ENCODE assay signal across 20 cellular contexts in genomic region chr2:67165141-67165990, GRCh38.
"Had no signal": no experiment of that assay in that cellular context is flagged by ENCODE, and none has a peak within 500 bp of the region (broad histone marks: within the 10 kb centered on the region; RNA-seq: fewer than 3 reads in every experiment).

No MANE protein-coding gene starts in this region.

- H3K36me3 Mint-ChIP-seq: activated naive CD8-positive, alpha-beta T cell treated with anti-CD3 and anti-CD28 coated beads for 36 hours; naive B cell had no signal

- H3K4me3 Mint-ChIP-seq: activated B cell treated with CpG ODN at 0.5 μM for 24 hours; activated CD4-positive, alpha-beta memory T cell treated with anti-CD3 and anti-CD28 coated beads, Interleukin-2, amount 10 ng/mL, durations not matched to agents 7 days and 5 days; activated naive CD8-positive, alpha-beta T cell treated with anti-CD3 and anti-CD28 coated beads for 36 hours; activated T-helper 17 cell treated with anti-CD3 and anti-CD28 coated beads, Interleukin-2, amount 50 U/mL, for 72 hours; naive B cell had no signal

- H3K4me3 ChIP-seq: breast epithelium, coronary artery, gastroesophageal sphincter, heart left ventricle, left lung, mucosa of descending colon, right lobe of liver, stomach had no signal

- DNase-seq: activated B cell treated with CpG ODN at 0.5 μM for 24 hours; activated CD4-positive, alpha-beta memory T cell treated with anti-CD3 and anti-CD28 coated beads, Interleukin-2, amount 10 ng/mL, durations not matched to agents 7 days and 5 days; activated CD4-positive, alpha-beta T cell treated with anti-CD3 and anti-CD28 coated beads for 48 hours; activated naive CD4-positive, alpha-beta T cell; activated naive CD8-positive, alpha-beta T cell treated with anti-CD3 and anti-CD28 coated beads for 36 hours; activated T-cell treated with anti-CD3 and anti-CD28 coated beads, Interleukin-2, amount 50 U/mL, for 1 hour; heart left ventricle; left lung; mammary epithelial cell; mucosa of descending colon; naive B cell; right lobe of liver; small intestine; stimulated activated CD4-positive, alpha-beta T cell treated with anti-CD3 and anti-CD28 coated beads, Interleukin-4, amount 100 ng/mL, for 1 hour; stomach; trophoblast cell had no signal

- H3K27me3 Mint-ChIP-seq: activated B cell treated with CpG ODN at 0.5 μM for 24 hours; activated CD4-positive, alpha-beta memory T cell treated with anti-CD3 and anti-CD28 coated beads, Interleukin-2, amount 10 ng/mL, durations not matched to agents 7 days and 5 days; activated naive CD8-positive, alpha-beta T cell treated with anti-CD3 and anti-CD28 coated beads for 36 hours; activated T-helper 17 cell treated with anti-CD3 and anti-CD28 coated beads, Interleukin-2, amount 50 U/mL, for 72 hours had no signal

- H3K27ac Mint-ChIP-seq: activated B cell treated with CpG ODN at 0.5 μM for 24 hours; activated CD4-positive, alpha-beta memory T cell treated with anti-CD3 and anti-CD28 coated beads, Interleukin-2, amount 10 ng/mL, durations not matched to agents 7 days and 5 days; activated naive CD8-positive, alpha-beta T cell treated with anti-CD3 and anti-CD28 coated beads for 36 hours; activated T-helper 17 cell treated with anti-CD3 and anti-CD28 coated beads, Interleukin-2, amount 50 U/mL, for 72 hours; naive B cell had no signal

- H3K4me1 Mint-ChIP-seq: activated B cell treated with CpG ODN at 0.5 μM for 24 hours; activated CD4-positive, alpha-beta memory T cell treated with anti-CD3 and anti-CD28 coated beads, Interleukin-2, amount 10 ng/mL, durations not matched to agents 7 days and 5 days; activated naive CD8-positive, alpha-beta T cell treated with anti-CD3 and anti-CD28 coated beads for 36 hours; activated T-helper 17 cell treated with anti-CD3 and anti-CD28 coated beads, Interleukin-2, amount 50 U/mL, for 72 hours; naive B cell had no signal

- ATAC-seq: activated T-helper 17 cell treated with anti-CD3 and anti-CD28 coated beads, Interleukin-2, amount 50 U/mL, for 72 hours; gastroesophageal sphincter; heart left ventricle; left lung; mucosa of descending colon; right lobe of liver had no signal
